ENCODE assay signal across 8 cellular contexts in the genomic region with DNA sequence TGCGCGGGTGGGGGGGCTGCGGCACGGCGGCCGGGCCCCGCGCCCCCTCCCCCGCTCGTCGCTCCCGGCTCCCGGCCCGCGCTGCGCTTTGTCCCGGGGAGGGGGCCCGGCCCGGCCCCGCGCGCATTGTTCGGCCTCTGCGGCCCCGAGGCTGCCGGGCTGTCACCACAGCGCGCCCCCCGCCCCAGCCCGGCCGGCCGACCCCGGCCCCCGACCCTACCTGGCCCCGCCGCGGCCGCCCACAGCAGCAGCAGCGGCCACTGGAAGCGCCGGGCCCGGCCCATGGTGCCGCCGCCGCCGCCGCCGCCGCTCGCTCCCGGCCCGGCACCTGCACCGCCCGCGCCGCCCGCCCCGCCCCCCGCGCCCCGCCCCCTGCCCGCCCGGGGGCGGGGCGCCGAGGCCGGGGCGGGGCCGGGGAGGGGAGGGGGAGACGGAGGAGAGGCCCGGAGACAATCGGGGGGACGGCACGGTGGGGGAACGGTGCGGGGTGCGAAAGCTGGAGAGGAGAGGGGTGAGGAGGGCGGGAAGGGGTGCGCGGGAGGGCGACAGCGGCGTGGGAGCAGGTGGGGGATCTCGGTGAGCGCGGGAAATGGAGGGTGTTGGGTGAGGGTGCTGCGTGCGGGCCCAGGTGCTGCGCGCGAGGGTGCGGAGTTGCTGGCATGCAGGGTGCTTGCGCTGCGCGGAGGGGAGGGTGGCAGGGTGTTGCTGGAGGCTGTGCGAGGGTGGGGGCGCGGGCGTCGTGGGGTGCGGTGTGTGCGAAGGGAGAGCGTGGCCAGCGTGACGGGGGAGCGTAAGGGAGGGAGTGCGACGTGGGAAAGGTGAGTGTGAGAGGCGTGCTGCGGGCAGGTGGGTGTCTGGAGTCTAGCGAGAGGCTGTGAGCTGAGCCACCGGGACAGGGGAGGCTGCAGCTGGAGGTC. TPM values are rescaled to one million over a fixed set of nuclear protein-coding genes. Genes with fewer than 3 reads are reported as not detected.
DNase-seq lines count a peak whose midpoint lies in the region; ATAC-seq and TF ChIP-seq lines count a peak whose summit lies in the region.

A gene with protein sequence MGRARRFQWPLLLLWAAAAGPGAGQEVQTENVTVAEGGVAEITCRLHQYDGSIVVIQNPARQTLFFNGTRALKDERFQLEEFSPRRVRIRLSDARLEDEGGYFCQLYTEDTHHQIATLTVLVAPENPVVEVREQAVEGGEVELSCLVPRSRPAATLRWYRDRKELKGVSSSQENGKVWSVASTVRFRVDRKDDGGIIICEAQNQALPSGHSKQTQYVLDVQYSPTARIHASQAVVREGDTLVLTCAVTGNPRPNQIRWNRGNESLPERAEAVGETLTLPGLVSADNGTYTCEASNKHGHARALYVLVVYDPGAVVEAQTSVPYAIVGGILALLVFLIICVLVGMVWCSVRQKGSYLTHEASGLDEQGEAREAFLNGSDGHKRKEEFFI (minus strand): TSS at position 344 of the 917 bp plus-strand sequence. CDS start 60 bp downstream, at position 284.

- H4K20me1 ChIP-seq in GM23248 (ENCODE audit: insufficient read depth) = no peaks in the 10 kb centered on the region

- H3K9me3 ChIP-seq in GM23248 (ENCODE audit: low read depth) (no peaks in the 10 kb centered on the region), SJCRH30 (replicated peaks) (no peaks in the 10 kb centered on the region), adipocyte (ENCODE audit: control insufficient read depth, low read length) (no peaks in the 10 kb centered on the region), right atrium auricular region (no peaks in the 10 kb centered on the region)

- H3K9ac ChIP-seq in GM23248 (no peak within 1 kb of the TSS), adipocyte (ENCODE audit: low read length) (no peak within 1 kb of the TSS)

- peaks cover 14% of the 10 kb centered on the region for H3K4me1 ChIP-seq in GM23248 (ENCODE audit: insufficient read depth)
- no peaks in the 10 kb centered on the region; the same call in none of the 2 replicates for H3K4me1 ChIP-seq in SJCRH30
- peaks cover 4% of the 10 kb centered on the region for H3K4me1 ChIP-seq in adipocyte (ENCODE audit: control insufficient read depth, insufficient read depth, low read length)
- H3K4me1 ChIP-seq in right atrium auricular region = peaks cover 0 to 12% of the 10 kb centered on the region in 2 donors

- TF ChIP-seq CTCF in right atrium auricular region (IDR thresholded peaks at IDR 0.05) = no peak

- in situ Hi-C loops in GM23248 (cut with MboI) = no loop called here

- H3K27me3 ChIP-seq in GM23248 (replicated peaks; ENCODE audit: insufficient read depth) = peaks cover 22% of the 10 kb centered on the region
- peaks cover 19% of the 10 kb centered on the region for H3K27me3 ChIP-seq in SJCRH30
- peaks cover 19% of the 10 kb centered on the region for H3K27me3 ChIP-seq in adipocyte (replicated peaks; ENCODE audit: control insufficient read depth, insufficient read depth, low read length)
- H3K27me3 ChIP-seq in right atrium auricular region = no peaks in the 10 kb centered on the region

- H3K27ac ChIP-seq in GM23248 (no peak within 1 kb of the TSS), SJCRH30 (no peak within 1 kb of the TSS), right atrium auricular region (no peak within 1 kb of the TSS)

- ATAC-seq in GM18861 (IDR thresholded peaks at IDR 0.05; ENCODE audit: unreplicated experiment) = no peak
- no peak for ATAC-seq in GM21619 (IDR thresholded peaks at IDR 0.05; ENCODE audit: unreplicated experiment)
- ATAC-seq in GM19023 (IDR thresholded peaks at IDR 0.05; ENCODE audit: unreplicated experiment) = no peak

- DNase-seq in GM23248 (peak; percentile 17), SJCRH30 (peak in 1 of 2 experiments; percentile 36), adipocyte (ENCODE audit: low read depth) (peak; percentile 48), right atrium auricular region (ENCODE audit: low spot score) (no peak), retina (peak; percentile 30)

- 0 out of 2 replicates have a peak, but pooled peaks cover 15% of the 10 kb centered on the region for H3F3A ChIP-seq in GM23248 (ENCODE audit: insufficient read depth)

- 2 to 3% methylated on average over 12 to 70 of the region's 112 CpGs for WGBS in GM23248 (ENCODE audit: low coverage in 1 of 2, low lambda C conversion rate in 2 of 2, missing lambda C conversion rate in 2 of 2), 2 experiments

- no peaks in the 10 kb centered on the region for H3K9me2 ChIP-seq in GM23248 (ENCODE audit: insufficient read depth)

- peak within 1 kb of the TSS; percentile 45 for H2AFZ ChIP-seq in GM23248

- peak within 1 kb of the TSS; percentile 48 for H3K4me2 ChIP-seq in GM23248 (ENCODE audit: unreplicated experiment)

- no peaks in the 10 kb centered on the region for H3K36me3 ChIP-seq in GM23248 (ENCODE audit: low read depth)
- H3K36me3 ChIP-seq in SJCRH30 = no peaks in the 10 kb centered on the region
- no peaks in the 10 kb centered on the region for H3K36me3 ChIP-seq in adipocyte (ENCODE audit: control insufficient read depth, insufficient read depth, low read length, severe bottlenecking)
- H3K36me3 ChIP-seq in right atrium auricular region = no peaks in the 10 kb centered on the region

- H3K4me3 ChIP-seq in GM23248 (peak within 1 kb of the TSS; percentile 58), SJCRH30 (peak within 1 kb of the TSS; percentile 45), adipocyte (ENCODE audit: low read length) (peak within 1 kb of the TSS; percentile 61), right atrium auricular region (peak within 1 kb of the TSS; percentile 56 to 61)

- H3K79me2 ChIP-seq in GM23248 (ENCODE audit: insufficient read depth) = no peaks in the 10 kb centered on the region

RNA-seq across cellular contexts. Expression of the gene that starts here (rescaled TPM):
- total RNA-seq in GM23248 (2014; rRNA removed; shearing (Covaris generic)) = 1.0 and 1.7 TPM in 2 replicates
- 0.14 and 0.27 TPM in 2 replicates for polyA plus RNA-seq in GM23248 (2016; fragmentation: Nextera tagmentation; extraction: Ambion mirVana)
- 3.1 and 3.2 TPM in 2 replicates for total RNA-seq in SJCRH30 (2014; rRNA removed; shearing (Covaris generic))
- total RNA-seq in right atrium auricular region = 1 to 10 TPM; 6.6 to 9.6 TPM
